In the genomic region with DNA sequence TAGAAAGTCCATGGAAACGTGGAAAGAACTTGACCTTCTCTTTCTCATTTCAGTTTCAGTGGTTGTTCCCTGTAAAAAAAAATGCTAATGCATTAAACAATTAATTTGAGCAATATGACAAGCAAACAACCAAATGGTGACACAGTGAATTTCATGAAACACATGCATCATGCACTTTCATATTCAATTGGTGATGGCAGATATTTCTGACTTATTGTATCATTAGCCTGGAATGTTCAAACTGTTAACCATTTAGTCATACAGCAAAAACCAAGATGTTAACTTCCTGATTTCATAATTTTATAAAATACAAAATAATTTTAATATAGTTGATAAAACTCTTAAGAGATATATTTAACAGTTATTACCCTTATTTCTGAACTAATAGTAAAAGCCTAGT, we compare ENCODE assay signal across 27 cellular contexts.
"Had no signal": no experiment of that assay in that cellular context is flagged by ENCODE, and none has a peak within 500 bp of the region (broad histone marks: within the 10 kb centered on the region; RNA-seq: fewer than 3 reads in every experiment).

No MANE protein-coding gene starts in this region.

- H3K4me3 Mint-ChIP-seq: activated B cell treated with CpG ODN at 0.5 μM for 24 hours; activated CD4-positive, alpha-beta memory T cell treated with anti-CD3 and anti-CD28 coated beads, Interleukin-2, amount 10 ng/mL, durations not matched to agents 7 days and 5 days; activated naive CD8-positive, alpha-beta T cell treated with anti-CD3 and anti-CD28 coated beads, Interleukin-2, amount 50 U/mL, for 24 hours; activated T-cell treated with anti-CD3 and anti-CD28 coated beads, Interleukin-2, amount 50 U/mL, for 72 hours; brain; naive B cell; stimulated activated effector memory CD8-positive, alpha-beta T cell treated with anti-CD3 and anti-CD28 coated beads, Interleukin-12 subunit alpha, Interleukin-12 subunit beta, amount 100 ng/mL, for 72 hours; stimulated activated naive CD8-positive, alpha-beta T cell treated with anti-CD3 and anti-CD28 coated beads, Interleukin-15, amount 100 ng/mL, for 72 hours; T-helper 17 cell had no signal

- H3K9me3 ChIP-seq: heart left ventricle, mucosa of descending colon, right lobe of liver, suprapubic skin, tibial nerve had no signal

- H3K27me3 Mint-ChIP-seq: activated B cell treated with CpG ODN at 0.5 μM for 24 hours; activated CD4-positive, alpha-beta memory T cell treated with anti-CD3 and anti-CD28 coated beads, Interleukin-2, amount 10 ng/mL, durations not matched to agents 7 days and 5 days; activated naive CD8-positive, alpha-beta T cell treated with anti-CD3 and anti-CD28 coated beads, Interleukin-2, amount 50 U/mL, for 24 hours; brain; stimulated activated naive CD8-positive, alpha-beta T cell treated with anti-CD3 and anti-CD28 coated beads, Interleukin-15, amount 100 ng/mL, for 72 hours had no signal

- H3K27me3 ChIP-seq: heart left ventricle, right lobe of liver, suprapubic skin, tibial nerve had no signal

- DNase-seq: activated B cell treated with CpG ODN at 0.5 μM for 24 hours; activated CD4-positive, alpha-beta memory T cell treated with anti-CD3 and anti-CD28 coated beads, Interleukin-2, amount 10 ng/mL, durations not matched to agents 7 days and 5 days; activated CD4-positive, alpha-beta T cell treated with anti-CD3 and anti-CD28 coated beads for 4 hours; activated effector memory CD4-positive, alpha-beta T cell treated with anti-CD3 and anti-CD28 coated beads, Interleukin-2, amount 50 U/mL, for 16 hours; activated naive CD4-positive, alpha-beta T cell treated with anti-CD3 and anti-CD28 coated beads, Interleukin-2, amount 50 U/mL, for 16 hours; activated naive CD8-positive, alpha-beta T cell treated with anti-CD3 and anti-CD28 coated beads, Interleukin-2, amount 50 U/mL, for 24 hours; activated T-cell treated with anti-CD3 and anti-CD28 coated beads, Interleukin-2, amount 50 U/mL, for 72 hours; anterior cingulate cortex; caudate nucleus; effector memory CD4-positive, alpha-beta T cell; heart left ventricle; islet precursor cell; left colon; mesendoderm; mucosa of descending colon; naive B cell; nucleus accumbens; right lobe of liver; small intestine; stimulated activated CD4-positive, alpha-beta T cell treated with anti-CD3 and anti-CD28 coated beads, Interleukin-2, amount 100 ng/mL, for 24 hours; stimulated activated naive CD8-positive, alpha-beta T cell treated with anti-CD3 and anti-CD28 coated beads, Interleukin-15, amount 100 ng/mL, for 72 hours; T-helper 17 cell had no signal

- H3K36me3 ChIP-seq: heart left ventricle, right lobe of liver, suprapubic skin, tibial nerve had no signal

- H3K27ac ChIP-seq: heart left ventricle, parathyroid adenoma, right lobe of liver, suprapubic skin, tibial nerve had no signal

- H3K4me1 ChIP-seq: heart left ventricle, parathyroid adenoma, right lobe of liver, suprapubic skin, tibial nerve had no signal

- H3K9me3 Mint-ChIP-seq: activated B cell treated with CpG ODN at 0.5 μM for 24 hours; activated CD4-positive, alpha-beta memory T cell treated with anti-CD3 and anti-CD28 coated beads, Interleukin-2, amount 10 ng/mL, durations not matched to agents 7 days and 5 days; activated naive CD8-positive, alpha-beta T cell treated with anti-CD3 and anti-CD28 coated beads, Interleukin-2, amount 50 U/mL, for 24 hours; activated T-cell treated with anti-CD3 and anti-CD28 coated beads, Interleukin-2, amount 50 U/mL, for 72 hours; brain; naive B cell; stimulated activated effector memory CD8-positive, alpha-beta T cell treated with anti-CD3 and anti-CD28 coated beads, Interleukin-12 subunit alpha, Interleukin-12 subunit beta, amount 100 ng/mL, for 72 hours; stimulated activated naive CD8-positive, alpha-beta T cell treated with anti-CD3 and anti-CD28 coated beads, Interleukin-15, amount 100 ng/mL, for 72 hours had no signal

- H3K4me1 Mint-ChIP-seq: activated B cell treated with CpG ODN at 0.5 μM for 24 hours; activated CD4-positive, alpha-beta memory T cell treated with anti-CD3 and anti-CD28 coated beads, Interleukin-2, amount 10 ng/mL, durations not matched to agents 7 days and 5 days; activated naive CD8-positive, alpha-beta T cell treated with anti-CD3 and anti-CD28 coated beads, Interleukin-2, amount 50 U/mL, for 24 hours; brain; naive B cell; stimulated activated effector memory CD8-positive, alpha-beta T cell treated with anti-CD3 and anti-CD28 coated beads, Interleukin-12 subunit alpha, Interleukin-12 subunit beta, amount 100 ng/mL, for 72 hours; stimulated activated naive CD8-positive, alpha-beta T cell treated with anti-CD3 and anti-CD28 coated beads, Interleukin-15, amount 100 ng/mL, for 72 hours had no signal

- H3K27ac Mint-ChIP-seq: activated B cell treated with CpG ODN at 0.5 μM for 24 hours; activated CD4-positive, alpha-beta memory T cell treated with anti-CD3 and anti-CD28 coated beads, Interleukin-2, amount 10 ng/mL, durations not matched to agents 7 days and 5 days; activated naive CD8-positive, alpha-beta T cell treated with anti-CD3 and anti-CD28 coated beads, Interleukin-2, amount 50 U/mL, for 24 hours; activated T-cell treated with anti-CD3 and anti-CD28 coated beads, Interleukin-2, amount 50 U/mL, for 72 hours; brain; naive B cell; stimulated activated effector memory CD8-positive, alpha-beta T cell treated with anti-CD3 and anti-CD28 coated beads, Interleukin-12 subunit alpha, Interleukin-12 subunit beta, amount 100 ng/mL, for 72 hours; stimulated activated naive CD8-positive, alpha-beta T cell treated with anti-CD3 and anti-CD28 coated beads, Interleukin-15, amount 100 ng/mL, for 72 hours; T-helper 17 cell had no signal

- H3K36me3 Mint-ChIP-seq: naive B cell; stimulated activated effector memory CD8-positive, alpha-beta T cell treated with anti-CD3 and anti-CD28 coated beads, Interleukin-12 subunit alpha, Interleukin-12 subunit beta, amount 100 ng/mL, for 72 hours had no signal

- H3K4me3 ChIP-seq: heart left ventricle, mucosa of descending colon, right lobe of liver, suprapubic skin, tibial nerve had no signal
